1 cellular context compared by ENCODE assay signal in the genomic region with DNA sequence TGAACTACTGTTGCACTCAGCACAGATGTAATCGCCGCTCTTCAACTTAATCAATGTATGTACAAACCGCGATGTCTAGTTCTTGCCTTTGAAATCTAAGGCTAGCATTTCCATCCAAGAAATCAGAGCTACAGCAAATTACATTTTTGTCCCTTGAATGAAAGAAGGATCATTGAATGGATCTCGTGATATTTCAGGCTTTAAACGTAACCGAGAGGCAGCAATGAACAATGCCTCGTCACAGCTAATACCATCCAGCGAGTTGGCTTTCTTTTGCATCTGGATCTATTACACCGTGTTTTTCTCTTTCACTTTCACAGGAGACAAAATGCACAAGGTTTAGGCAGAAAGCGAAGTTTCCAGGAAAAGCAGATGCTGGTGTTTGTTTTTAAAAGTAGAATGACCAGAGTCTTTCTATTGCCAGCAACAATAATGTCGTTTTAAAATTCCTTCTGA.
TF ChIP-seq lines count a peak whose summit lies in the region.

No MANE protein-coding gene starts in this region.

TF ChIP-seq in H1, 55 proteins besides CTCF, POLR2A, EP300 and RAD21:
- peak; percentile 81 for TF ChIP-seq CHD2 (IDR thresholded peaks at IDR 0.05; ENCODE audit: low read length)
- TF ChIP-seq CBX8 (IDR thresholded peaks at IDR 0.05; ENCODE audit: borderline replicate concordance, low read depth, low read length), result no peak
- no peak for TF ChIP-seq SIN3A (conservative IDR thresholded peaks at IDR 0.05 in 1 of 2, IDR thresholded peaks at IDR 0.05 in 1 of 2; ENCODE audit: low read depth in 1 of 2, low read length in 2 of 2)
- no peak for TF ChIP-seq EGR1 (IDR thresholded peaks at IDR 0.05; ENCODE audit: borderline replicate concordance, low read depth, low read length)
